18 cellular contexts compared by ENCODE assay signal in the genomic region with DNA sequence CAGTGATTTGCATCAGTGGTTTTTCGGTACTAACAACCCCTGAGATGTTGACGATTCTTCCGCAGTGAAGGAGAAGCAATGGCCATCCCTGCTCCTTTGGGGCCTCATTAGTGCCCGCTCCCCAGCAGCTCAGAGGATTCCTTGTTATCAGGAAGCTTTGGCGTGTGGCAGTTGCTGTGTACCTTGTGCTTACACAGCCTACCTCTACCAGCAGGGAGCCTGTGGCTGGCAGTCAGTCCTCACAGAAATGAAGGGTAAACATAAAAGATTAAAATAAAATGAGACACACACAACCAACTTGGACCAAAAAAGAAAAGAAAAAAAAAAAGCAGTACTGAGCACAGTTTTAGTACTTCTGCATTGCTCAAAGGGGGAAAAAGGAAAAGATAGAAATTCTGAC. TPM values are rescaled to one million over a fixed set of nuclear protein-coding genes. Genes with fewer than 3 reads are reported as not detected.
DNase-seq lines count a peak whose midpoint lies in the region; ATAC-seq, FAIRE-seq and TF ChIP-seq lines count a peak whose summit lies in the region.
"Had no signal": no experiment of that assay in that cellular context is flagged by ENCODE, and none has a peak within 500 bp of the region (broad histone marks: within the 10 kb centered on the region; RNA-seq: fewer than 3 reads in every experiment).

No MANE protein-coding gene starts in this region.

- H2BK5ac ChIP-seq in H1 (ENCODE audit: low read depth, low read length) (no peak overlapping the region), trophoblast cell (ENCODE audit: low read depth, low read length, poor library complexity) (no peak overlapping the region)

- H3K4me3 ChIP-seq in H1 (ENCODE audit: extremely low read depth in 1 of 4, insufficient read depth in 2 of 4, low read depth in 3 of 4, low read length in 4 of 4) (no peak overlapping the region), trophoblast cell (ENCODE audit: low read depth, low read length) (no peak overlapping the region), aorta (ENCODE audit: low read length in 2 of 2) (no peak overlapping the region)
- H3K4me3 ChIP-seq: BLaER1 treated with 17β-estradiol and CSF1 and Interleukin-3, amounts not matched to agents 10 nM and 100 nM had no signal

- no peak for TF ChIP-seq EP300 in H1 (IDR thresholded peaks at IDR 0.05; ENCODE audit: borderline replicate concordance in 1 of 2, low read depth in 2 of 2, low read length in 2 of 2)

- no peak overlapping the region for H3K56ac ChIP-seq in H1 (replicated peaks; ENCODE audit: insufficient read length, low read depth, low read length)

- no peak for FAIRE-seq in H1 (lab: Jason Lieb, UNC)

- H3K14ac ChIP-seq in H1 (ENCODE audit: insufficient read length): no peak overlapping the region
- H3K14ac ChIP-seq in trophoblast cell (ENCODE audit: low read length): no peak overlapping the region

- H3K9me3 ChIP-seq in H1 (ENCODE audit: insufficient read depth in 2 of 2, low read depth in 1 of 2, low read length in 1 of 2): peaks cover 4% of the 10 kb centered on the region in 2 experiments; a peak in 1 of 4 replicates
- H3K9me3 ChIP-seq in trophoblast cell (ENCODE audit: insufficient read depth, low read depth, low read length): no peaks in the 10 kb centered on the region
- no peaks in the 10 kb centered on the region for H3K9me3 ChIP-seq in aorta (ENCODE audit: control insufficient read depth, low read length)
- H3K9me3 ChIP-seq: BLaER1 treated with 17β-estradiol and CSF1 and Interleukin-3, amounts not matched to agents 10 nM and 100 nM had no signal

- CTCF ChIA-PET in H1 (lab: Charles Lee; ENCODE audit: partially characterized antibody): no interaction called here

- TF ChIP-seq CTCF in H1 (IDR thresholded peaks at IDR 0.05; ENCODE audit: control extremely low read depth in 1 of 3, insufficient read depth in 1 of 3, low read depth in 1 of 3, low read length in 3 of 3): no peak

- no peak overlapping the region for H2BK15ac ChIP-seq in H1 (ENCODE audit: low read length)

- intact Hi-C loops in aorta (cut with DNase I): no loop called here

- H2BK12ac ChIP-seq in H1 (ENCODE audit: low read depth, low read length) (no peak overlapping the region), trophoblast cell (ENCODE audit: low read length) (no peak overlapping the region)

- no peak overlapping the region for H4K8ac ChIP-seq in H1 (ENCODE audit: extremely low read depth, insufficient read depth, low read length)
- H4K8ac ChIP-seq in trophoblast cell (ENCODE audit: low read depth, low read length): no peak overlapping the region

- H3K4me2 ChIP-seq in H1 (ENCODE audit: insufficient read depth in 1 of 2, low read depth in 2 of 2, low read length in 2 of 2) (no peak overlapping the region), trophoblast cell (ENCODE audit: low read length) (no peak overlapping the region)
- H3K4me2 ChIP-seq: BLaER1 treated with 17β-estradiol and CSF1 and Interleukin-3, amounts not matched to agents 10 nM and 100 nM had no signal

- no peak overlapping the region for H4K5ac ChIP-seq in H1 (ENCODE audit: insufficient read length, low read depth, low read length)

- no peak overlapping the region for H3K27ac ChIP-seq in H1 (ENCODE audit: low read depth, low read length)
- no peak overlapping the region for H3K27ac ChIP-seq in trophoblast cell (ENCODE audit: low read depth, low read length)
- no peak overlapping the region for H3K27ac ChIP-seq in aorta (ENCODE audit: low read depth in 1 of 2, low read length in 2 of 2)
- H3K27ac ChIP-seq: BLaER1 treated with 17β-estradiol and CSF1 and Interleukin-3, amounts not matched to agents 10 nM and 100 nM; HL-60 had no signal

- TF ChIP-seq RAD21 in H1 (IDR thresholded peaks at IDR 0.05 in 1 of 2, conservative IDR thresholded peaks at IDR 0.05 in 1 of 2; ENCODE audit: low read depth in 2 of 2, low read length in 2 of 2): no peak

- no peaks in the 10 kb centered on the region for H3K23me2 ChIP-seq in H1 (ENCODE audit: low read depth, low read length)

- no peak for ATAC-seq in aorta (ENCODE audit: low FRiP score)

- H4K91ac ChIP-seq in H1 (replicated peaks; ENCODE audit: insufficient read length, low read length) (no peak overlapping the region), trophoblast cell (ENCODE audit: low read depth, low read length) (no peak overlapping the region)

- no peaks in the 10 kb centered on the region for H4K20me1 ChIP-seq in H1 (replicated peaks in 1 of 2; ENCODE audit: control insufficient read depth in 1 of 2, insufficient read depth in 2 of 2, low read length in 2 of 2)
- H4K20me1 ChIP-seq: BLaER1 treated with 17β-estradiol and CSF1 and Interleukin-3, amounts not matched to agents 10 nM and 100 nM had no signal

- no peak overlapping the region for H3K23ac ChIP-seq in H1 (ENCODE audit: insufficient read length)
- no peak overlapping the region for H3K23ac ChIP-seq in trophoblast cell (ENCODE audit: low read length)

- H3K36me3 ChIP-seq in H1 (ENCODE audit: control insufficient read depth in 2 of 4, insufficient read depth in 4 of 4, low read length in 3 of 4) (no peaks in the 10 kb centered on the region), trophoblast cell (ENCODE audit: control insufficient read depth in 1 of 2, insufficient read depth in 2 of 2, low read length in 2 of 2) (no peaks in the 10 kb centered on the region), aorta (ENCODE audit: control insufficient read depth in 1 of 2, insufficient read depth in 2 of 2, low read length in 1 of 2) (no peaks in the 10 kb centered on the region)
- H3K36me3 ChIP-seq: BLaER1 treated with 17β-estradiol and CSF1 and Interleukin-3, amounts not matched to agents 10 nM and 100 nM had no signal

- POLR2A ChIA-PET in H1 (lab: Charles Lee; ENCODE audit: partially characterized antibody): no interaction called here

- H2AFZ ChIP-seq in H1 (ENCODE audit: low read length) (peak overlapping the region; percentile 57; the same call in 1 of the 2 replicates), trophoblast cell (ENCODE audit: insufficient read depth, low read length, poor library complexity) (no peak overlapping the region)

- H4K12ac ChIP-seq in trophoblast cell (ENCODE audit: low read depth, low read length): no peak overlapping the region

- no peak overlapping the region for H2BK120ac ChIP-seq in H1 (replicated peaks; ENCODE audit: low read depth, low read length)
- no peak overlapping the region for H2BK120ac ChIP-seq in trophoblast cell (ENCODE audit: insufficient read depth, low read length, poor library complexity)

- H3K79me1 ChIP-seq in H1 (ENCODE audit: low read depth, low read length) (no peaks in the 10 kb centered on the region), trophoblast cell (ENCODE audit: low read length) (no peaks in the 10 kb centered on the region)

- H3K4me1 ChIP-seq in H1 (replicated peaks in 1 of 4; ENCODE audit: control insufficient read depth in 3 of 4, insufficient read depth in 4 of 4, low read length in 3 of 4) (no peaks in the 10 kb centered on the region), trophoblast cell (ENCODE audit: control insufficient read depth in 1 of 2, insufficient read depth in 2 of 2, low read length in 2 of 2) (no peaks in the 10 kb centered on the region), aorta (ENCODE audit: control insufficient read depth in 1 of 2, insufficient read depth in 2 of 2, low read length in 2 of 2) (no peaks in the 10 kb centered on the region)
- H3K4me1 ChIP-seq: BLaER1 treated with 17β-estradiol and CSF1 and Interleukin-3, amounts not matched to agents 10 nM and 100 nM had no signal

- H3K79me2 ChIP-seq in H1 (ENCODE audit: control insufficient read depth in 1 of 2, insufficient read depth in 2 of 2, low read length in 2 of 2) (no peaks in the 10 kb centered on the region), trophoblast cell (ENCODE audit: control insufficient read depth, insufficient read depth, low read length, poor library complexity) (no peaks in the 10 kb centered on the region)

- H2BK20ac ChIP-seq in H1 (ENCODE audit: low read length): no peak overlapping the region

- DNase-seq in NCI-H2081 (lab: John Stamatoyannopoulos, UW) (peak; percentile 33 to 78), NCI-H2081 treated with DMSO at 0.1 percent for 48 hours (lab: John Stamatoyannopoulos, UW) (no peak), NCI-H69 (lab: John Stamatoyannopoulos, UW) (peak; percentile 83), H1 (ENCODE audit: low read depth in 1 of 2, low spot score in 2 of 2) (no peak), trophoblast cell (no peak), T1000 (lab: John Stamatoyannopoulos, UW) (no peak), aorta (no peak), Kasumi-1 (lab: John Stamatoyannopoulos, UW) (no peak)
- DNase-seq: ACHN; CD4-positive, CD25-positive, alpha-beta regulatory T cell; DMS53; GF-D8; HCEC 1CT; HFFc6 had no signal

- H3K27me3 ChIP-seq in H1 (replicated peaks in 1 of 4; ENCODE audit: control insufficient read depth in 3 of 4, extremely low read depth in 1 of 4, insufficient read depth in 3 of 4, low read length in 3 of 4) (no peaks in the 10 kb centered on the region), trophoblast cell (ENCODE audit: insufficient read depth, low read length) (no peaks in the 10 kb centered on the region), aorta (ENCODE audit: control insufficient read depth in 1 of 2, insufficient read depth in 2 of 2, low read length in 1 of 2) (no peaks in the 10 kb centered on the region)
- H3K27me3 ChIP-seq: BLaER1 treated with 17β-estradiol and CSF1 and Interleukin-3, amounts not matched to agents 10 nM and 100 nM had no signal

- H3K9ac ChIP-seq in H1 (replicated peaks in 1 of 4; ENCODE audit: extremely low read depth in 1 of 4, low read depth in 3 of 4, low read length in 3 of 4) (no peak overlapping the region), trophoblast cell (ENCODE audit: low read length) (peak overlapping the region; percentile 5)
- H3K9ac ChIP-seq: BLaER1 treated with 17β-estradiol and CSF1 and Interleukin-3, amounts not matched to agents 10 nM and 100 nM had no signal

- H3K18ac ChIP-seq in H1 (ENCODE audit: extremely low read depth, low read length): no peak overlapping the region
- H3K18ac ChIP-seq in trophoblast cell (ENCODE audit: low read length): no peak overlapping the region

- no peak overlapping the region for H3K4ac ChIP-seq in H1 (replicated peaks; ENCODE audit: insufficient read length, low read depth, low read length)
- H3K4ac ChIP-seq in trophoblast cell (ENCODE audit: low read depth, low read length): no peak overlapping the region

- no peak for TF ChIP-seq POLR2A in H1 (IDR thresholded peaks at IDR 0.05; ENCODE audit: control extremely low read depth in 1 of 2, low read depth in 2 of 2, low read length in 2 of 2)

- H2AK5ac ChIP-seq in H1 (ENCODE audit: low read depth, low read length): no peak overlapping the region
- H2AK5ac ChIP-seq in trophoblast cell (ENCODE audit: low read length): no peak overlapping the region

- WGBS in H1 (ENCODE audit: extremely low coverage in 1 of 2, insufficient coverage in 1 of 2, insufficient read length in 1 of 2, insufficient replicate concordance in 2 of 2, low coverage in 1 of 2, low lambda C conversion rate in 2 of 2, missing lambda C conversion rate in 1 of 2), 2 experiments: 84% methylated on average over 5 of the region's 5 CpGs; no CpG with 5 or more reads in 1 of the 2 experiments
- no CpG with 5 or more reads among the region's 5 CpGs for WGBS in trophoblast cell (ENCODE audit: extremely low coverage, insufficient coverage, insufficient read length)
- WGBS in aorta, 2 donors: 77 to 81% methylated on average over 5 of the region's 5 CpGs

RNA-seq across cellular contexts. Expression of a gene that starts 55.2 kb away (rescaled TPM):
- 0.13 and 0.17 TPM in 2 replicates for total RNA-seq in H1 (2021; fragmentation: NEBNext Ultra II Directional; extraction: Animal tissue kit (Norgen Biotek cat#: 25700))
- polyA plus RNA-seq in H1 (2011; rRNA removed): 0.03 and 0.11 TPM in 2 replicates
- 0.17 TPM for polyA plus RNA-seq in H1 (2011; cell fraction: cytosol; rRNA removed)
- 0.13 TPM for polyA plus RNA-seq in H1 (2011; cell fraction: nucleus; rRNA removed)
- polyA plus RNA-seq in H1 (2012, experiment 1 of 2): 0.06 to 0.13 TPM (median 0.12 TPM) in 3 of 4 replicates, not detected in the other
- polyA plus RNA-seq in H1 (2012, experiment 2 of 2): not detected
- 0.08 TPM for polyA plus RNA-seq in H1 (2013, experiment 1 of 2)
- polyA plus RNA-seq in H1 (2013, experiment 2 of 2): 0.07 TPM
- polyA minus RNA-seq in H1 (2011; rRNA and poly(A)+ RNA removed): 0.15 and 0.16 TPM in 2 replicates
- polyA minus RNA-seq in H1 (2011; cell fraction: cytosol; rRNA and poly(A)+ RNA removed): not detected
- polyA minus RNA-seq in H1 (2011; cell fraction: nucleus; rRNA and poly(A)+ RNA removed): 0.30 TPM
- polyA plus RNA-seq in trophoblast cell (2013): 0.08 and 0.11 TPM in 2 replicates
- 1 to 10 TPM; 3.4 to 9.8 TPM for total RNA-seq in aorta
- polyA plus RNA-seq in aorta: 1 to 10 TPM; 2.3 to 3.3 TPM
- total RNA-seq: A172; CD4-positive, CD25-positive, alpha-beta regulatory T cell; H4 had no signal
- polyA plus RNA-seq: CD4-positive, CD25-positive, alpha-beta regulatory T cell had no signal

Comparison
In these comparisons a context has a peak if more than half of its experiments do, and no peak if none do; other contexts are left out.
1. DNase-seq: peak in NCI-H2081 (2 of 2) and NCI-H69 (single experiment); none in NCI-H2081 treated with DMSO at 0.1 percent for 48 hours (single experiment), H1 (0 of 2), trophoblast cell (0 of 2), T1000 (single experiment), aorta (0 of 2) and Kasumi-1 (0 of 2).